ENCODE assay signal across 8 cellular contexts in genomic region chr5:119356384-119357188, GRCh38. TPM values are rescaled to one million over a fixed set of nuclear protein-coding genes. Genes with fewer than 3 reads are reported as not detected.
DNase-seq lines count a peak whose midpoint lies in the region; ATAC-seq and TF ChIP-seq lines count a peak whose summit lies in the region.

No MANE protein-coding gene starts in this region.

- H3K27ac Mint-ChIP-seq in natural killer cell treated with Interleukin-12 subunit alpha and Interleukin-12 subunit beta and Interleukin-15 and Interleukin-18, amount 100 ng/mL, for 72 hours: peak overlapping the region; percentile 85 to 99

- peak overlapping the region; percentile 97 for H3K4me3 Mint-ChIP-seq in natural killer cell treated with Interleukin-12 subunit alpha and Interleukin-12 subunit beta and Interleukin-15 and Interleukin-18, amount 100 ng/mL, for 72 hours

- H3K9me3 ChIP-seq in NT2/D1 (ENCODE audit: insufficient read depth, low read length): no peaks in the 10 kb centered on the region
- no peaks in the 10 kb centered on the region for H3K9me3 ChIP-seq in endocrine pancreas (ENCODE audit: control insufficient read depth, low read length)

- H3K9ac ChIP-seq in NT2/D1 (ENCODE audit: insufficient read length, low read depth): peak overlapping the region; percentile 83
- peak overlapping the region; percentile 71 for H3K9ac ChIP-seq in endocrine pancreas (ENCODE audit: control insufficient read depth, insufficient read depth, low read length)

- H3K36me3 Mint-ChIP-seq in natural killer cell treated with Interleukin-12 subunit alpha and Interleukin-12 subunit beta and Interleukin-15 and Interleukin-18, amount 100 ng/mL, for 72 hours: peaks cover 45% of the 10 kb centered on the region

- no peak for TF ChIP-seq CTCF in omental fat pad (IDR thresholded peaks at IDR 0.05)

- H3K36me3 ChIP-seq in NT2/D1 (ENCODE audit: insufficient read depth, insufficient read length, low read length) (peaks cover 3% of the 10 kb centered on the region), endocrine pancreas (ENCODE audit: control insufficient read depth, insufficient read depth, low read length) (no peaks in the 10 kb centered on the region)

- no peaks in the 10 kb centered on the region for H3K27me3 Mint-ChIP-seq in natural killer cell treated with Interleukin-12 subunit alpha and Interleukin-12 subunit beta and Interleukin-15 and Interleukin-18, amount 100 ng/mL, for 72 hours

- peaks cover 63 to 81% of the 10 kb centered on the region in 2 donors for H3K4me1 Mint-ChIP-seq in natural killer cell treated with Interleukin-12 subunit alpha and Interleukin-12 subunit beta and Interleukin-15 and Interleukin-18, amount 100 ng/mL, for 72 hours (ENCODE audit: low read depth in 2 of 2)

- DNase-seq in NT2/D1 (ENCODE audit: low read depth, low spot score) (no peak), omental fat pad (ENCODE audit: low spot score) (no peak), GM03348 (ENCODE audit: low spot score) (no peak), ureter (ENCODE audit: low spot score) (no peak)
- no peak for DNase-seq in natural killer cell treated with Interleukin-12 subunit alpha and Interleukin-12 subunit beta and Interleukin-15 and Interleukin-18, amount 100 ng/mL, for 72 hours (ENCODE audit: low spot score)

- ATAC-seq in GM19324 (IDR thresholded peaks at IDR 0.05; ENCODE audit: low FRiP score, unreplicated experiment): peak; percentile 7
- no peak for ATAC-seq in natural killer cell treated with Interleukin-12 subunit alpha and Interleukin-12 subunit beta and Interleukin-15 and Interleukin-18, amount 100 ng/mL, for 72 hours
- ATAC-seq in omental fat pad (ENCODE audit: low FRiP score): no peak
- ATAC-seq in GM19463 (IDR thresholded peaks at IDR 0.05; ENCODE audit: unreplicated experiment): no peak

- H3K4me3 ChIP-seq in NT2/D1 (ENCODE audit: insufficient read length, low read depth) (peak overlapping the region; percentile 55), endocrine pancreas (ENCODE audit: control insufficient read depth, insufficient read depth, low read length) (peak overlapping the region; percentile 75)

- peaks cover 2% of the 10 kb centered on the region for H3K4me1 ChIP-seq in NT2/D1 (ENCODE audit: insufficient read depth, insufficient read length)
- peaks cover 10% of the 10 kb centered on the region for H3K4me1 ChIP-seq in endocrine pancreas (ENCODE audit: control insufficient read depth, insufficient read depth, low read length)

- no peaks in the 10 kb centered on the region for H3K9me3 Mint-ChIP-seq in natural killer cell treated with Interleukin-12 subunit alpha and Interleukin-12 subunit beta and Interleukin-15 and Interleukin-18, amount 100 ng/mL, for 72 hours

- H3K27me3 ChIP-seq in NT2/D1 (ENCODE audit: insufficient read depth, insufficient read length): no peaks in the 10 kb centered on the region
- no peaks in the 10 kb centered on the region for H3K27me3 ChIP-seq in endocrine pancreas (ENCODE audit: control insufficient read depth, insufficient read depth, low read length)

RNA-seq across cellular contexts. Expression of gene TNFAIP8, which starts 0.8 kb away (rescaled TPM):
- total RNA-seq in natural killer cell treated with Interleukin-12 subunit alpha and Interleukin-12 subunit beta and Interleukin-15 and Interleukin-18, amount 100 ng/mL, for 72 hours: 100 to 1,000 TPM; 131 to 333 TPM
- total RNA-seq in omental fat pad: 100 to 1,000 TPM in 1 of 4 donors, 10 to 100 TPM in 3; 24.4 to 106 (median 75.0) TPM
- total RNA-seq in ureter: 25.3 TPM
